Comparison of ENCODE assay signal across 8 cellular contexts in the genomic region with DNA sequence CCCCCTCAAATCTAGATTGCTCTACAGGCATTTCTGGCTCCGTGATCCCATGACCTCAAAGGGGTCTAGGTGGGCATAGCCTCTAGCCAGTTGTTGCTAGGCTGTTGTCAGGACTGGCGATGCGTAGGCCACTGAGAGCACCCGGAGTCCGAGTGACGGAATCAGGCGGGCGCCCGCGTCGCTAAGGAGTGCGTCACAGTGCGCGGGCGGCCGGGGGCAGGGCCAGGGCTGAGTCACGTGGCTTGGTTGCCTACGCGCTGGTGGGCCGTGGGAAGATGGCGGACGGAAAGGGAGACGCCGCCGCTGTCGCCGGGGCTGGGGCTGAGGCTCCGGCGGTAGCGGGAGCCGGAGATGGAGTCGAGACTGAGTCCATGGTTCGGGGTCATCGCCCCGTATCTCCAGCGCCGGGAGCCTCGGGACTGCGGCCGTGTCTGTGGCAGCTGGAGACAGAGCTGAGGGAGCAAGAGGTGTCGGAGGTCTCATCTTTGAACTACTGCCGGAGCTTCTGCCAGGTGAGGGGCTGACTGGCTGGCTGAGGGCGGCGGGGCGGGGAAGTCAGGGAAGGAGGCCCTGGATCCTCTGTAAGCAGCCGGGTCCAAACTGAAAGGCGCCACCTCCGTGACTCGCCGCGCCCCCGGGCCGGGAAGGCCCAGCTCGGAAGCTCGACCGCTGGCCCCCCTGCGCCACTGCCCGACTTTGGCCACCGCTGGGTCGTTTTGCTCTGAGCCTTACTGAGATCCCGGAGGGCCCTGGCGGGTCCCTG. TPM values are rescaled to one million over a fixed set of nuclear protein-coding genes. Genes with fewer than 3 reads are reported as not detected.
DNase-seq lines count a peak whose midpoint lies in the region; ATAC-seq and TF ChIP-seq lines count a peak whose summit lies in the region.

Gene RLF (plus strand): TSS at position 263 of the 763 bp plus-strand sequence. CDS start 13 bp downstream, at position 276.

- no peaks in the 10 kb centered on the region; the same call in 1 of the 2 replicates for H3K36me3 ChIP-seq in OCI-LY7 (ENCODE audit: insufficient read depth, low read length)

- CTCF ChIA-PET in OCI-LY7 (lab: Charles Lee; ENCODE audit: unreplicated experiment): no interaction called here

- peak; percentile 73 for ATAC-seq in GM21526 (IDR thresholded peaks at IDR 0.05; ENCODE audit: low FRiP score, unreplicated experiment)

- H3K9me3 ChIP-seq in OCI-LY7 (ENCODE audit: low read length): no peaks in the 10 kb centered on the region

- H3K27ac ChIP-seq in OCI-LY7 (ENCODE audit: low read depth, low read length, poor library complexity, severe bottlenecking): peak within 1 kb of the TSS; percentile 50

- H3K4me1 ChIP-seq in OCI-LY7 (ENCODE audit: insufficient read depth, low read length, poor library complexity, severe bottlenecking): peaks cover 29% of the 10 kb centered on the region

- DNase-seq in D341Med (ENCODE audit: low spot score): peak; percentile 95
- peak; percentile 80 for DNase-seq in HuH-7.5 (ENCODE audit: low spot score)
- peak; percentile 95 for DNase-seq in OCI-LY7 (ENCODE audit: low spot score)
- DNase-seq in activated CD8-positive, alpha-beta memory T cell treated with anti-CD3 and anti-CD28 coated beads, Interleukin-2, amount 50 U/mL, for 48 hours: peak; percentile 98
- DNase-seq in epidermal melanocyte (ENCODE audit: insufficient read length, low spot score): peak; percentile 81
- DNase-seq in middle frontal gyrus (ENCODE audit: extremely low spot score, low spot score): peak; percentile 95
- peak; percentile 90 to 93 for DNase-seq in stimulated activated CD8-positive, alpha-beta memory T cell treated with anti-CD3 and anti-CD28 coated beads, Interleukin-2, amount 100 ng/mL, for 1 hour (ENCODE audit: low read depth in 2 of 2)

- peak within 1 kb of the TSS; percentile 95 for H3K4me2 ChIP-seq in OCI-LY7 (ENCODE audit: low read length)

- peak within 1 kb of the TSS; percentile 99 for H2AFZ ChIP-seq in OCI-LY7 (ENCODE audit: low read length)

- intact Hi-C loops in OCI-LY7 (cut with micrococcal nuclease; ENCODE audit: unreplicated experiment): loop anchor here (2.0 kb wide), 1 partner anchor 95 kb away; no protein-coding TSS in a partner anchor

- H3K4me3 ChIP-seq in OCI-LY7 (ENCODE audit: low read depth, low read length, poor library complexity, severe bottlenecking): peak within 1 kb of the TSS; percentile 76

- BruUV-seq in OCI-LY7 (replicated peaks; lab: Mats Ljungman, UMichigan): TSS peak; percentile 42

- peaks cover 51% of the 10 kb centered on the region for H3K79me2 ChIP-seq in OCI-LY7 (ENCODE audit: insufficient read depth, low read depth, low read length)

- TF ChIP-seq CTCF in OCI-LY7 (conservative IDR thresholded peaks at IDR 0.05; ENCODE audit: low read length): no peak

- no peaks in the 10 kb centered on the region for H3K9me2 ChIP-seq in OCI-LY7 (ENCODE audit: insufficient read depth, low read length)

- POLR2A ChIA-PET in OCI-LY7 (lab: Charles Lee): interaction anchor here (1.2 to 1.4 kb wide), 2 partner anchors 71 to 98 kb away, joined by 3 to 6 read pairs; no protein-coding TSS in a partner anchor

- H4K20me1 ChIP-seq in OCI-LY7 (ENCODE audit: insufficient read depth, low read length): peaks cover 38% of the 10 kb centered on the region

RNA-seq across cellular contexts. Expression of gene RLF, which starts in this region (rescaled TPM):
- total RNA-seq in OCI-LY7 (2014; rRNA removed; shearing (Covaris generic)): 14.8 and 16.9 TPM in 2 replicates
- total RNA-seq in OCI-LY7 (2022): 18.6 and 22.5 TPM in 2 replicates

Comparison
In these comparisons a context has a peak if more than half of its experiments do, and no peak if none do; other contexts are left out.
1. Peak in every context shown above with its lines: DNase-seq, ATAC-seq, H3K4me3 ChIP-seq and H3K27ac ChIP-seq.